In genomic region chr14:37168721-37169120, GRCh38 we compare ENCODE assay signal across 1 cellular context.
A peak's percentile ranks its signal among the peaks of the same experiment; 100 is the strongest.
TF ChIP-seq lines count a peak whose summit lies in the region.

No MANE protein-coding gene starts in this region.

TF ChIP-seq in K562, 482 proteins besides CTCF, POLR2A, EP300 and RAD21 (continues in another document):
- TF ChIP-seq ZNF592 (IDR thresholded peaks at IDR 0.05) (peak; percentile 72), YY1 (IDR thresholded peaks at IDR 0.05; ENCODE audit: borderline replicate concordance in 1 of 3, control insufficient read depth in 1 of 3, extremely low read depth in 1 of 3, insufficient read depth in 3 of 3, insufficient read length in 1 of 3, insufficient replicate concordance in 2 of 3, low read depth in 1 of 3, low read length in 2 of 3) (peak in 1 of 3 experiments; percentile 21), CREB1 (IDR thresholded peaks at IDR 0.05) (0 out of 2 replicates have a peak, but pooled peaks have one; percentile 26), CREB1 (CRISPR knock-in tag; IDR thresholded peaks at IDR 0.05) (no peak), LEF1 (IDR thresholded peaks at IDR 0.05) (peak; percentile 57; the same call in 1 of the 2 replicates), MECOM (CRISPR knock-in tag; IDR thresholded peaks at IDR 0.05) (peak; percentile 73), ZNF589 (CRISPR knock-in tag; IDR thresholded peaks at IDR 0.05; ENCODE audit: low read depth) (peak; percentile 48; the same call in 1 of the 2 replicates), PCBP1 (IDR thresholded peaks at IDR 0.05; ENCODE audit: low read depth, low read length, poor library complexity, severe bottlenecking) (no peak), ARID3A (IDR thresholded peaks at IDR 0.05; ENCODE audit: borderline replicate concordance, low read depth, low read length) (peak; percentile 56; the same call in 1 of the 2 replicates), L3MBTL2 (IDR thresholded peaks at IDR 0.05) (0 out of 2 replicates have a peak, but pooled peaks have one; percentile 18), DPF2 (IDR thresholded peaks at IDR 0.05) (peak; percentile 91), CBX3 (IDR thresholded peaks at IDR 0.05; ENCODE audit: borderline replicate concordance in 1 of 2, low read length in 2 of 2) (peak in 1 of 2 experiments; percentile 54; a peak in 1 of 3 replicates), TRIM24 (IDR thresholded peaks at IDR 0.05) (peak; percentile 59 to 70; a peak in 2 of 4 replicates), CBFA2T2 (conservative IDR thresholded peaks at IDR 0.05) (peak; percentile 87), ZFP36 (IDR thresholded peaks at IDR 0.05; ENCODE audit: low read depth, low read length, partially characterized antibody) (no peak), ZNF639 (CRISPR knock-in tag; conservative IDR thresholded peaks at IDR 0.05 in 1 of 2, IDR thresholded peaks at IDR 0.05 in 1 of 2) (0 out of 4 replicates have a peak, but pooled peaks of 1 of the 2 experiments have one; percentile 51), THRB (CRISPR knock-in tag; conservative IDR thresholded peaks at IDR 0.05) (no peak), SLC30A9 (CRISPR knock-in tag; IDR thresholded peaks at IDR 0.05) (no peak), HDAC1 (IDR thresholded peaks at IDR 0.05) (peak in 1 of 2 experiments; percentile 57; a peak in 1 of 4 replicates), SMARCA4 (IDR thresholded peaks at IDR 0.05) (peak; percentile 86), ZNF263 (CRISPR knock-in tag; IDR thresholded peaks at IDR 0.05; ENCODE audit: borderline replicate concordance) (peak; percentile 64; the same call in 1 of the 2 replicates), ARID1B (IDR thresholded peaks at IDR 0.05) (peak; percentile 90), ZSCAN29 (IDR thresholded peaks at IDR 0.05) (no peak), MTA2 (IDR thresholded peaks at IDR 0.05; ENCODE audit: low read depth) (peak; percentile 74), ZBTB11 (CRISPR knock-in tag; IDR thresholded peaks at IDR 0.05) (peak in 1 of 3 experiments; percentile 43; a peak in 2 of 6 replicates), AFF1 (IDR thresholded peaks at IDR 0.05; ENCODE audit: low read depth in 1 of 2, partially characterized antibody in 2 of 2) (no peak), NR2C1 (IDR thresholded peaks at IDR 0.05) (no peak), NR2C1 (tag; IDR thresholded peaks at IDR 0.05) (no peak), JUND (IDR thresholded peaks at IDR 0.05; ENCODE audit: borderline replicate concordance, low read depth, low read length) (0 out of 2 replicates have a peak, but pooled peaks have one; percentile 25), JUND (tag; IDR thresholded peaks at IDR 0.05; ENCODE audit: borderline replicate concordance, low read depth, low read length) (peak; percentile 66; the same call in 1 of the 3 replicates), MCM5 (IDR thresholded peaks at IDR 0.05; ENCODE audit: low read depth) (no peak), PHB (CRISPR knock-in tag; IDR thresholded peaks at IDR 0.05) (no peak), CC2D1A (IDR thresholded peaks at IDR 0.05) (peak; percentile 83; the same call in 1 of the 2 replicates), SOX6 (IDR thresholded peaks at IDR 0.05) (peak; percentile 65), ATF1 (CRISPR knock-in tag; IDR thresholded peaks at IDR 0.05) (no peak), ATF1 (tag; IDR thresholded peaks at IDR 0.05) (0 out of 2 replicates have a peak, but pooled peaks have one; percentile 26), SRSF7 (optimal IDR thresholded peaks at IDR 0.05; ENCODE audit: low read depth, low read length) (no peak), ATF7 (IDR thresholded peaks at IDR 0.05) (0 out of 2 replicates have a peak, but pooled peaks have one; percentile 12), BHLHE40 (IDR thresholded peaks at IDR 0.05; ENCODE audit: low read length) (peak; percentile 39; the same call in 1 of the 2 replicates), ZKSCAN3 (CRISPR knock-in tag; IDR thresholded peaks at IDR 0.05) (peak; percentile 84; the same call in 1 of the 2 replicates), TOE1 (IDR thresholded peaks at IDR 0.05; ENCODE audit: borderline replicate concordance) (no peak), TOE1 (CRISPR knock-in tag; IDR thresholded peaks at IDR 0.05; ENCODE audit: borderline replicate concordance, low read depth) (no peak), ZNF280A (IDR thresholded peaks at IDR 0.05; ENCODE audit: low read depth, partially characterized antibody) (no peak)
